19 cellular contexts compared by ENCODE assay signal in genomic region chr19:50206191-50206590, GRCh38. TPM values are rescaled to one million over a fixed set of nuclear protein-coding genes. Genes with fewer than 3 reads are reported as not detected.
DNase-seq lines count a peak whose midpoint lies in the region; ATAC-seq, FAIRE-seq and TF ChIP-seq lines count a peak whose summit lies in the region.
"Had no signal": no experiment of that assay in that cellular context is flagged by ENCODE, and none has a peak within 500 bp of the region (broad histone marks: within the 10 kb centered on the region; RNA-seq: fewer than 3 reads in every experiment).

No MANE protein-coding gene starts in this region.

- H3K27ac ChIP-seq in Peyer's patch = peak overlapping the region in 3 of 4 donors; percentile 91 to 99 (median 98)
- H3K27ac ChIP-seq in pancreas = peak overlapping the region in 3 of 4 donors; percentile 78 to 89 (median 85)
- H3K27ac ChIP-seq in upper lobe of left lung = peak overlapping the region; percentile 82 to 89 (median 86)
- no peak overlapping the region for H3K27ac ChIP-seq in substantia nigra (ENCODE audit: low read depth, low read length, poor library complexity, severe bottlenecking)
- H3K27ac ChIP-seq: esophagus muscularis mucosa had no signal

- no peaks in the 10 kb centered on the region for H3K27me3 ChIP-seq in Peyer's patch
- no peaks in the 10 kb centered on the region for H3K27me3 ChIP-seq in pancreas
- H3K27me3 ChIP-seq in upper lobe of left lung = peaks cover 0 to 6% (median 3%) of the 10 kb centered on the region in 4 donors

- TF ChIP-seq POLR2A in Peyer's patch (IDR thresholded peaks at IDR 0.05) (no peak), upper lobe of left lung (IDR thresholded peaks at IDR 0.05) (no peak)

- FAIRE-seq in pancreas (lab: Jason Lieb, UNC) = no peak

- H3K4me1 ChIP-seq in Peyer's patch = peaks cover 0 to 24% (median 0%) of the 10 kb centered on the region in 4 donors
- peaks cover 0 to 8% (median 6%) of the 10 kb centered on the region in 3 donors for H3K4me1 ChIP-seq in pancreas
- H3K4me1 ChIP-seq in upper lobe of left lung = peaks cover 6 to 28% (median 16%) of the 10 kb centered on the region in 4 donors

- H3K4me3 ChIP-seq in Peyer's patch = peak overlapping the region in 2 of 4 donors; percentile 63 to 66
- peak overlapping the region in 2 of 4 donors; percentile 44 to 56 for H3K4me3 ChIP-seq in pancreas
- peak overlapping the region in 3 of 4 donors; percentile 40 to 55 (median 48) for H3K4me3 ChIP-seq in upper lobe of left lung

- H3K9me3 ChIP-seq in Peyer's patch = no peaks in the 10 kb centered on the region
- H3K9me3 ChIP-seq in pancreas = no peaks in the 10 kb centered on the region
- no peaks in the 10 kb centered on the region for H3K9me3 ChIP-seq in upper lobe of left lung
- H3K9me3 ChIP-seq: esophagus muscularis mucosa had no signal

- TF ChIP-seq EP300 in upper lobe of left lung (IDR thresholded peaks at IDR 0.05) = no peak

- peaks cover 0 to 16% (median 0%) of the 10 kb centered on the region in 3 donors for H3K36me3 ChIP-seq in Peyer's patch
- H3K36me3 ChIP-seq in pancreas = peaks cover 0 to 9% (median 0%) of the 10 kb centered on the region in 3 donors
- peaks cover 0 to 5% (median 1%) of the 10 kb centered on the region in 4 donors for H3K36me3 ChIP-seq in upper lobe of left lung

- TF ChIP-seq CTCF in Peyer's patch (IDR thresholded peaks at IDR 0.05) (no peak), pancreas (IDR thresholded peaks at IDR 0.05) (no peak), upper lobe of left lung (IDR thresholded peaks at IDR 0.05) (no peak)

- DNase-seq in Peyer's patch (peak in 2 of 3 donors; percentile 70 to 80), left colon (no peak), pancreas (no peak), upper lobe of left lung (no peak), substantia nigra (lab: John Stamatoyannopoulos, UW) (no peak), NCI-H187 (lab: John Stamatoyannopoulos, UW) (no peak)
- DNase-seq: activated CD4-positive, alpha-beta T cell treated with anti-CD3 and anti-CD28 coated beads, Interleukin-2, amount 10 ng/mL, durations not matched to agents 7 days and 5 days; activated gamma-delta T cell treated with Interleukin-2 at 50 U/mL for 16 hours; CD8-positive, alpha-beta memory T cell; central memory CD4-positive, alpha-beta T cell; Karpas-422; left ventricle myocardium superior; naive B cell; NCI-H1048; NCI-H524; Right ventricle myocardium superior; stimulated activated CD8-positive, alpha-beta memory T cell treated with anti-CD3 and anti-CD28 coated beads, Interleukin-4, amount 100 ng/mL, for 48 hours had no signal

- ATAC-seq in left colon (peak; percentile 43), pancreas (no peak), upper lobe of left lung (ENCODE audit: low FRiP score in 2 of 2) (no peak), GM19324 (IDR thresholded peaks at IDR 0.05; ENCODE audit: low FRiP score, unreplicated experiment) (no peak)
- ATAC-seq: left ventricle myocardium superior had no signal

- intact Hi-C loops in left colon (cut with DNase I, micrococcal nuclease) = no loop called here
- intact Hi-C loops in pancreas (cut with DNase I) = no loop called here

- WGBS in pancreas, 2 donors = 69 to 72% methylated on average over 6 of the region's 6 CpGs
- 38 to 59% methylated on average over 4 to 6 of the region's 6 CpGs for WGBS in upper lobe of left lung, 2 donors

RNA-seq across cellular contexts. Expression of gene MYH14, which starts 2.8 kb away (rescaled TPM):
- total RNA-seq in Peyer's patch = 100 to 1,000 TPM; 139 to 475 (median 333) TPM
- 100 to 1,000 TPM; 455 to 653 TPM for total RNA-seq in left colon
- total RNA-seq in pancreas = 10 to 100 TPM; 30.7 to 75.7 (median 34.4) TPM
- 10 to 100 TPM; 21.4 to 74.4 TPM for polyA plus RNA-seq in pancreas
- 100 to 1,000 TPM; 145 to 351 (median 208) TPM for total RNA-seq in upper lobe of left lung
- total RNA-seq: activated CD4-positive, alpha-beta T cell treated with anti-CD3 and anti-CD28 coated beads, Interleukin-2, amount 10 ng/mL, durations not matched to agents 7 days and 5 days; CD8-positive, alpha-beta memory T cell had no signal
- polyA plus RNA-seq: CD8-positive, alpha-beta memory T cell had no signal

RNA-seq across cellular contexts. Expression of gene IZUMO2, which starts 43.1 kb away (rescaled TPM):
- not detected for total RNA-seq in Peyer's patch
- total RNA-seq in left colon = not detected
- not detected for total RNA-seq in pancreas
- not detected for polyA plus RNA-seq in pancreas
- total RNA-seq in upper lobe of left lung = not detected
- total RNA-seq: activated CD4-positive, alpha-beta T cell treated with anti-CD3 and anti-CD28 coated beads, Interleukin-2, amount 10 ng/mL, durations not matched to agents 7 days and 5 days; CD8-positive, alpha-beta memory T cell; esophagus muscularis mucosa; left ventricle myocardium superior; Right ventricle myocardium superior had no signal
- polyA plus RNA-seq: CD8-positive, alpha-beta memory T cell had no signal

Comparison
In these comparisons a context has a peak if more than half of its experiments do, and no peak if none do; other contexts are left out.
1. DNase-seq: peak in Peyer's patch (2 of 3); none in left colon (0 of 2), pancreas (0 of 6), upper lobe of left lung (0 of 2), substantia nigra (0 of 49) and NCI-H187 (0 of 2).